Comparison of ENCODE assay signal across 10 cellular contexts in genomic region chr5:170747851-170748250, GRCh38. TPM values are rescaled to one million over a fixed set of nuclear protein-coding genes. Genes with fewer than 3 reads are reported as not detected.
DNase-seq lines count a peak whose midpoint lies in the region; ATAC-seq and TF ChIP-seq lines count a peak whose summit lies in the region.
"Had no signal": no experiment of that assay in that cellular context is flagged by ENCODE, and none has a peak within 500 bp of the region (broad histone marks: within the 10 kb centered on the region; RNA-seq: fewer than 3 reads in every experiment).

No MANE protein-coding gene starts in this region.

- H3K9ac ChIP-seq in H9 (ENCODE audit: extremely low read depth, insufficient read length, low read length): no peak overlapping the region

- H3K27ac Mint-ChIP-seq in H9: peak overlapping the region in 2 of 3 experiments; percentile 61 to 90; a peak in 4 of 7 replicates

- peaks cover 0 to 7% of the 10 kb centered on the region in 2 experiments; a peak in 3 of 5 replicates for H3K9me3 Mint-ChIP-seq in H9

- no peak overlapping the region for H3K4me2 ChIP-seq in H9 (ENCODE audit: insufficient read depth, insufficient read length, low read length)
- H3K4me2 ChIP-seq in hepatocyte: no peak overlapping the region

- no peaks in the 10 kb centered on the region for H3K9me2 ChIP-seq in hepatocyte (replicated peaks; ENCODE audit: insufficient read depth)

- H4K8ac ChIP-seq in H9 (replicated peaks; ENCODE audit: insufficient read length, low read depth, low read length): no peak overlapping the region

- no peak overlapping the region for H3K14ac ChIP-seq in H9 (ENCODE audit: insufficient read depth, low read length)

- no peak overlapping the region for H3K4me3 ChIP-seq in hepatocyte

- H2BK12ac ChIP-seq in H9 (ENCODE audit: insufficient read length, low read depth, low read length): no peak overlapping the region

- no peak overlapping the region for H2BK120ac ChIP-seq in H9 (ENCODE audit: low read depth, low read length, poor library complexity, severe bottlenecking)

- no peak overlapping the region for H3K56ac ChIP-seq in H9 (ENCODE audit: insufficient read length, low read depth, low read length)

- no peak overlapping the region for H2BK5ac ChIP-seq in H9 (ENCODE audit: insufficient read length, low read length)

- no CpG with 5 or more reads among the region's 10 CpGs for WGBS in H9 (ENCODE audit: extremely low coverage, insufficient read length, low lambda C conversion rate)
- 82% methylated on average over 10 of the region's 10 CpGs for WGBS in hepatocyte (ENCODE audit: low lambda C conversion rate, missing lambda C conversion rate)

- H4K20me1 ChIP-seq in H9 (ENCODE audit: control insufficient read depth, insufficient read depth, insufficient read length) (no peaks in the 10 kb centered on the region), hepatocyte (ENCODE audit: insufficient read depth, poor library complexity, severe bottlenecking) (no peaks in the 10 kb centered on the region)

- peaks cover 8% of the 10 kb centered on the region for H3K27me3 Mint-ChIP-seq in H9 (ENCODE audit: low read depth)

- no peak overlapping the region for H3K4ac ChIP-seq in H9 (ENCODE audit: low read depth, low read length)

- DNase-seq in H9 (peak; percentile 74), astrocyte of the hippocampus (ENCODE audit: low read depth, low spot score) (peak; percentile 27), hepatocyte (ENCODE audit: low spot score) (no peak), posterior cingulate gyrus (no peak), T-helper 1 cell (no peak)
- DNase-seq in activated CD4-positive, alpha-beta T cell treated with anti-CD3 and anti-CD28 coated beads, Interleukin-2, amount 50 U/mL, for 4 hours: no peak
- DNase-seq: C1 segment of cervical spinal cord, NCI-H1436 treated with DMSO at 0.1 percent for 48 hours had no signal

- H3K27ac ChIP-seq in 22Rv1 (no peak overlapping the region), H9 (ENCODE audit: insufficient read length, low read depth, low read length) (no peak overlapping the region), hepatocyte (no peak overlapping the region)

- H4K91ac ChIP-seq in H9 (ENCODE audit: insufficient read length, low read depth, low read length): no peak overlapping the region

- intact Hi-C loops in posterior cingulate gyrus (cut with DNase I): no loop called here

- no peaks in the 10 kb centered on the region for H3K79me1 ChIP-seq in H9 (ENCODE audit: insufficient read depth, low read depth, low read length, poor library complexity, severe bottlenecking)

- H3K4me1 Mint-ChIP-seq in H9: peaks cover 51 to 52% of the 10 kb centered on the region in 2 experiments

- H3K23me2 ChIP-seq in H9 (ENCODE audit: insufficient read length, low read depth, low read length, poor library complexity, severe bottlenecking): peaks cover 4% of the 10 kb centered on the region

- H3K79me2 ChIP-seq in H9 (ENCODE audit: insufficient read depth, low read length) (no peaks in the 10 kb centered on the region), hepatocyte (no peaks in the 10 kb centered on the region)

- no peaks in the 10 kb centered on the region for H3K27me3 ChIP-seq in H9 (ENCODE audit: insufficient read depth, low read length)
- H3K27me3 ChIP-seq in hepatocyte: no peaks in the 10 kb centered on the region

- H2BK20ac ChIP-seq in H9 (ENCODE audit: low read depth, low read length, poor library complexity, severe bottlenecking): no peak overlapping the region

- H3K9me3 ChIP-seq in H9 (ENCODE audit: control insufficient read depth, low read depth, low read length) (no peaks in the 10 kb centered on the region), hepatocyte (ENCODE audit: low read depth) (no peaks in the 10 kb centered on the region)

- no peak overlapping the region for H3T11ph ChIP-seq in H9 (ENCODE audit: low read length)

- no peak overlapping the region for H2AFZ ChIP-seq in H9 (ENCODE audit: low read length)
- H2AFZ ChIP-seq in hepatocyte: no peak overlapping the region

- no peak overlapping the region for H2AK5ac ChIP-seq in H9 (ENCODE audit: insufficient read length, low read length)

- H3K36me3 ChIP-seq in hepatocyte (replicated peaks; ENCODE audit: insufficient read depth, low read depth): no peaks in the 10 kb centered on the region

- no peak for ATAC-seq in GM21423 (IDR thresholded peaks at IDR 0.05; ENCODE audit: unreplicated experiment)

- H3K4me1 ChIP-seq in H9 (ENCODE audit: insufficient read depth, low read length) (peaks cover 6% of the 10 kb centered on the region; the same call in 1 of the 2 replicates), hepatocyte (ENCODE audit: insufficient read depth) (peaks cover 6% of the 10 kb centered on the region)

- H3K23ac ChIP-seq in H9 (ENCODE audit: insufficient read length, low read depth, low read length): no peak overlapping the region

- H3K36me3 Mint-ChIP-seq in H9 (ENCODE audit: insufficient read depth in 1 of 3, low read depth in 3 of 3): peaks cover 0 to 5% (median 0%) of the 10 kb centered on the region in 3 experiments; a peak in 2 of 7 replicates

- H3K18ac ChIP-seq in H9 (ENCODE audit: insufficient read length, low read depth, low read length): no peak overlapping the region

- TF ChIP-seq CTCF in 22Rv1 (IDR thresholded peaks at IDR 0.05) (peak; percentile 41), H9 (conservative IDR thresholded peaks at IDR 0.05) (peak; percentile 73), hepatocyte (IDR thresholded peaks at IDR 0.05; ENCODE audit: poor library complexity) (peak; percentile 27)

- no peak overlapping the region for H4K5ac ChIP-seq in H9 (ENCODE audit: insufficient read length, low read depth, low read length)

- no peak overlapping the region for H3K4me3 Mint-ChIP-seq in H9

- H2BK15ac ChIP-seq in H9 (ENCODE audit: low read depth, low read length): no peak overlapping the region

RNA-seq across cellular contexts. Expression of gene GABRP, which starts 35.7 kb away (rescaled TPM):
- 1.5 TPM in 2 replicates for total RNA-seq in H9 (2021)
- total RNA-seq in hepatocyte: 91.4 and 94.1 TPM in 2 replicates
- 136 and 192 TPM in 2 replicates for polyA plus RNA-seq in hepatocyte

Comparison
In these comparisons a context has a peak if more than half of its experiments do, and no peak if none do; other contexts are left out.
1. DNase-seq: peak in H9 (single experiment) and astrocyte of the hippocampus (single experiment); none in hepatocyte (single experiment), activated CD4-positive, alpha-beta T cell treated with anti-CD3 and anti-CD28 coated beads, Interleukin-2, amount 50 U/mL, for 4 hours (0 of 2), posterior cingulate gyrus (0 of 10) and T-helper 1 cell (0 of 5).
2. RNA of gene GABRP, which starts 35.7 kb away (total RNA-seq): 91.4 to 94.1 TPM in hepatocyte; 1.5 TPM in H9; every median in the first group is over 10 times any median in the second.
3. Peak in every context shown above with its lines, with median percentiles within 50 percentile points of each other: CTCF ChIP-seq.